10 cellular contexts compared by ENCODE assay signal in genomic region chr2:85785027-85785822, GRCh38. TPM values are rescaled to one million over a fixed set of nuclear protein-coding genes. Genes with fewer than 3 reads are reported as not detected.
DNase-seq lines count a peak whose midpoint lies in the region; ATAC-seq and TF ChIP-seq lines count a peak whose summit lies in the region.
"Had no signal": no experiment of that assay in that cellular context is flagged by ENCODE, and none has a peak within 500 bp of the region (broad histone marks: within the 10 kb centered on the region; RNA-seq: fewer than 3 reads in every experiment).

No MANE protein-coding gene starts in this region.

- H3K27ac ChIP-seq in transverse colon = peak overlapping the region; percentile 34 to 75 (median 62)
- H3K27ac ChIP-seq: pancreas had no signal

- DNase-seq in activated CD4-positive, alpha-beta T cell treated with anti-CD3 and anti-CD28 coated beads for 48 hours = peak; percentile 14
- DNase-seq in activated CD4-positive, alpha-beta T cell treated with anti-CD3 and anti-CD28 coated beads, Interleukin-2, amount 50 U/mL, for 1 hour = no peak
- peak in 46 of 56 donors; percentile 15 to 82 (median 54) for DNase-seq in amygdala (lab: John Stamatoyannopoulos, UW)
- peak; percentile 87 for DNase-seq in left kidney (ENCODE audit: low read depth, low spot score)
- no peak for DNase-seq in transverse colon
- no peak for DNase-seq in NCI-H2171 (lab: John Stamatoyannopoulos, UW)
- no peak for DNase-seq in effector CD4-positive, alpha-beta T cell
- DNase-seq: CD4-positive, CD25-positive, alpha-beta regulatory T cell had no signal

- H3K4me1 ChIP-seq in transverse colon = peaks cover 0 to 19% (median 9%) of the 10 kb centered on the region in 4 donors

- no peaks in the 10 kb centered on the region for H3K9me3 ChIP-seq in transverse colon
- H3K9me3 ChIP-seq: pancreas had no signal

- in situ Hi-C loops in transverse colon (cut with MboI; ENCODE audit: low pct_ligation_motif_present in 1 of 4, low pct_unique_long_range_greater_than_20kb in 1 of 4, low sequenced_read_pairs in 3 of 4) = no loop called here

- 59 to 63% methylated on average over 2 to 25 of the region's 25 CpGs for WGBS in transverse colon (ENCODE audit: low coverage in 1 of 2), 2 donors

- H3K4me3 ChIP-seq in transverse colon = no peak overlapping the region
- H3K4me3 ChIP-seq: pancreas had no signal

- no peak for ATAC-seq in HG03095 (IDR thresholded peaks at IDR 0.05; ENCODE audit: unreplicated experiment)

- TF ChIP-seq CTCF in transverse colon (IDR thresholded peaks at IDR 0.05) = no peak

- no peaks in the 10 kb centered on the region for H3K36me3 ChIP-seq in transverse colon
- H3K36me3 ChIP-seq: pancreas had no signal

- intact Hi-C loops in transverse colon (cut with DNase I; ENCODE audit: low total_unique reads) = no loop called here

- no peak for TF ChIP-seq EP300 in transverse colon (IDR thresholded peaks at IDR 0.05; ENCODE audit: low read depth)

- no peak for TF ChIP-seq POLR2A in transverse colon (IDR thresholded peaks at IDR 0.05)

- no peaks in the 10 kb centered on the region for H3K27me3 ChIP-seq in transverse colon
- H3K27me3 ChIP-seq: pancreas had no signal

RNA-seq across cellular contexts. Expression of gene ATOH8, which starts 31.4 kb away (rescaled TPM):
- total RNA-seq in transverse colon = 10 to 100 TPM in 3 of 4 donors, 1 to 10 TPM in 1; 7.4 to 32.6 (median 14.4) TPM
- total RNA-seq: CD4-positive, CD25-positive, alpha-beta regulatory T cell had no signal

Comparison
In these comparisons a context has a peak if more than half of its experiments do, and no peak if none do; other contexts are left out.
1. DNase-seq: peak in activated CD4-positive, alpha-beta T cell treated with anti-CD3 and anti-CD28 coated beads for 48 hours (single experiment), amygdala (46 of 56) and left kidney (single experiment); none in activated CD4-positive, alpha-beta T cell treated with anti-CD3 and anti-CD28 coated beads, Interleukin-2, amount 50 U/mL, for 1 hour (single experiment), transverse colon (single experiment), NCI-H2171 (single experiment) and effector CD4-positive, alpha-beta T cell (single experiment).